Comparison of ENCODE assay signal across 18 cellular contexts in genomic region chr2:152464853-152465470, GRCh38.
DNase-seq lines count a peak whose midpoint lies in the region; ATAC-seq, FAIRE-seq and TF ChIP-seq lines count a peak whose summit lies in the region.
"Had no signal": no experiment of that assay in that cellular context is flagged by ENCODE, and none has a peak within 500 bp of the region (broad histone marks: within the 10 kb centered on the region; RNA-seq: fewer than 3 reads in every experiment).

No MANE protein-coding gene starts in this region.

- H3K4me3 ChIP-seq in A549 = no peak overlapping the region
- peak overlapping the region in 5 of 59 donors; percentile 0 to 18 (median 11) for H3K4me3 ChIP-seq in dorsolateral prefrontal cortex
- H3K4me3 ChIP-seq in psoas muscle = peak overlapping the region; percentile 26
- H3K4me3 ChIP-seq in HAP-1 = no peak overlapping the region
- H3K4me3 ChIP-seq in Peyer's patch = no peak overlapping the region
- H3K4me3 ChIP-seq in esophagus squamous epithelium = no peak overlapping the region
- H3K4me3 ChIP-seq: K562 had no signal

- POLR2A ChIA-PET in A549 (lab: Yijun Ruan, JAX) = no interaction called here

- no peak for FAIRE-seq in A549 (lab: Jason Lieb, UNC)
- FAIRE-seq: GM18507, GM19239, K562 had no signal

- in situ Hi-C loops in HAP-1 (cut with MboI; ENCODE audit: low sequenced_read_pairs) = no loop called here

- H3K36me3 ChIP-seq in psoas muscle (ENCODE audit: insufficient read depth in 1 of 2, low read depth in 1 of 2) (no peaks in the 10 kb centered on the region), HAP-1 (replicated peaks) (no peaks in the 10 kb centered on the region), Peyer's patch (no peaks in the 10 kb centered on the region), esophagus squamous epithelium (no peaks in the 10 kb centered on the region)

- TF ChIP-seq CTCF in A549 (IDR thresholded peaks at IDR 0.05) (no peak), dorsolateral prefrontal cortex (IDR thresholded peaks at IDR 0.05 in 54 of 56, conservative IDR thresholded peaks at IDR 0.05 in 2 of 56; ENCODE audit: low read depth in 1 of 56, partially characterized antibody in 56 of 56) (peak in 1 of 56 donors; percentile 9), psoas muscle (IDR thresholded peaks at IDR 0.05) (no peak), Peyer's patch (IDR thresholded peaks at IDR 0.05) (no peak), esophagus squamous epithelium (IDR thresholded peaks at IDR 0.05) (no peak)

- no peaks in the 10 kb centered on the region for H3K9me3 ChIP-seq in A549
- no peaks in the 10 kb centered on the region for H3K9me3 ChIP-seq in psoas muscle
- H3K9me3 ChIP-seq in HAP-1 = no peaks in the 10 kb centered on the region
- H3K9me3 ChIP-seq in Peyer's patch = no peaks in the 10 kb centered on the region
- no peaks in the 10 kb centered on the region for H3K9me3 ChIP-seq in esophagus squamous epithelium
- H3K9me3 ChIP-seq: SK-N-SH had no signal

- H3K27ac ChIP-seq in A549 = peak overlapping the region in 1 of 2 experiments; percentile 67; a peak in 3 of 6 replicates
- peak overlapping the region; percentile 84 to 100 (median 97) for H3K27ac ChIP-seq in dorsolateral prefrontal cortex
- peak overlapping the region; percentile 92 for H3K27ac ChIP-seq in psoas muscle
- H3K27ac ChIP-seq in Peyer's patch = no peak overlapping the region
- H3K27ac ChIP-seq in esophagus squamous epithelium = peak overlapping the region in 1 of 4 donors; percentile 2

- CTCF ChIA-PET in A549 (lab: Yijun Ruan, JAX) = interaction anchor here (0.9 kb wide), 1 partner anchor 15 kb away, joined by 4 read pairs; no protein-coding TSS in a partner anchor

- H3K27me3 ChIP-seq in dorsolateral prefrontal cortex = no peaks in the 10 kb centered on the region
- no peaks in the 10 kb centered on the region for H3K27me3 ChIP-seq in psoas muscle (ENCODE audit: insufficient read depth in 3 of 3, low read length in 2 of 3)
- peaks cover 3% of the 10 kb centered on the region; the same call in 1 of the 2 replicates for H3K27me3 ChIP-seq in HAP-1 (ENCODE audit: low read depth)
- no peaks in the 10 kb centered on the region for H3K27me3 ChIP-seq in Peyer's patch
- no peaks in the 10 kb centered on the region for H3K27me3 ChIP-seq in esophagus squamous epithelium

- no peak for TF ChIP-seq POLR2A in A549 (IDR thresholded peaks at IDR 0.05; ENCODE audit: low read length)
- no peak for TF ChIP-seq POLR2A in Peyer's patch (IDR thresholded peaks at IDR 0.05)
- TF ChIP-seq POLR2A in esophagus squamous epithelium (IDR thresholded peaks at IDR 0.05) = no peak

- peaks cover 52% of the 10 kb centered on the region for H3K4me1 ChIP-seq in A549
- peaks cover 80% of the 10 kb centered on the region for H3K4me1 ChIP-seq in psoas muscle
- peaks cover 8% of the 10 kb centered on the region for H3K4me1 ChIP-seq in HAP-1
- H3K4me1 ChIP-seq in Peyer's patch = peaks cover 0 to 24% (median 2%) of the 10 kb centered on the region in 4 donors
- peaks cover 12 to 49% (median 42%) of the 10 kb centered on the region in 3 donors for H3K4me1 ChIP-seq in esophagus squamous epithelium

- DNase-seq in A549 (ENCODE audit: low read depth in 1 of 2, low spot score in 1 of 2) (no peak), NCI-H446 (lab: John Stamatoyannopoulos, UW) (peak; percentile 41 to 46), dorsolateral prefrontal cortex (no peak), psoas muscle (peak in 1 of 2 donors; percentile 54), iPS-NIHi11 (ENCODE audit: low spot score) (no peak), HAP-1 (ENCODE audit: low spot score in 2 of 2) (no peak), Peyer's patch (no peak), esophagus squamous epithelium (lab: John Stamatoyannopoulos, UW) (no peak)
- DNase-seq: activated CD4-positive, alpha-beta T cell treated with anti-CD3 and anti-CD28 coated beads, Interleukin-2, amount 50 U/mL, for 1 hour; activated naive CD8-positive, alpha-beta T cell treated with anti-CD3 and anti-CD28 coated beads for 36 hours; activated T-cell treated with anti-CD3 and anti-CD28 coated beads, Interleukin-2, amount 50 U/mL, for 4 hours; central memory CD4-positive, alpha-beta T cell; foreskin melanocyte; NCI-H1092; SK-N-SH had no signal

- H3K4me2 ChIP-seq in A549 = peak overlapping the region; percentile 36; the same call in 2 of the 3 replicates
- H3K4me2 ChIP-seq: SK-N-SH had no signal

- intact Hi-C loops in dorsolateral prefrontal cortex (cut with DNase I) (loop anchor here in 1 of 2 donors (5.0 kb wide), 3 partner anchors 92 to 157 kb away; partner anchors contain the start of gene FMNL2), psoas muscle (cut with DNase I) (loop anchor here (5.0 kb wide), 2 partner anchors 33 to 82 kb away; no protein-coding TSS in a partner anchor), esophagus squamous epithelium (cut with DNase I) (no loop called here)

- no peak for TF ChIP-seq RAD21 in A549 (conservative IDR thresholded peaks at IDR 0.05 in 1 of 2, IDR thresholded peaks at IDR 0.05 in 1 of 2)

- ATAC-seq in A549 (peak in 1 of 2 experiments; percentile 6; a peak in 1 of 6 replicates), psoas muscle (peak; percentile 34 to 62 (median 40))
- ATAC-seq: activated T-cell treated with anti-CD3 and anti-CD28 coated beads, Interleukin-2, amount 50 U/mL, for 4 hours; K562 had no signal

- TF ChIP-seq EP300 in A549 (IDR thresholded peaks at IDR 0.05) = no peak

- WGBS in A549 (ENCODE audit: missing lambda C conversion rate) = 90% methylated on average over 7 of the region's 7 CpGs
- 30 to 46% (median 32%) methylated on average over 7 of the region's 7 CpGs for WGBS in psoas muscle, 3 donors
- WGBS in esophagus squamous epithelium, 2 donors = 80 to 83% methylated on average over 7 of the region's 7 CpGs

TF ChIP-seq in A549, 52 proteins besides CTCF, POLR2A, EP300 and RAD21:
- TF ChIP-seq PBX3 (IDR thresholded peaks at IDR 0.05) (no peak), CBX2 (IDR thresholded peaks at IDR 0.05; ENCODE audit: borderline replicate concordance, low read depth) (no peak), FOSB (CRISPR knock-in tag; IDR thresholded peaks at IDR 0.05) (no peak), HES2 (IDR thresholded peaks at IDR 0.05) (no peak)

Comparison
In these comparisons a context has a peak if more than half of its experiments do, and no peak if none do; other contexts are left out.
1. DNase-seq: peak in NCI-H446 (2 of 2); none in A549 (0 of 2), dorsolateral prefrontal cortex (0 of 10), iPS-NIHi11 (single experiment), HAP-1 (0 of 2), Peyer's patch (0 of 3) and esophagus squamous epithelium (single experiment).
2. H3K27ac ChIP-seq: peak in dorsolateral prefrontal cortex (59 of 59) and psoas muscle (single experiment); none in Peyer's patch (0 of 4).